ENCODE assay signal across 9 cellular contexts in the genomic region with DNA sequence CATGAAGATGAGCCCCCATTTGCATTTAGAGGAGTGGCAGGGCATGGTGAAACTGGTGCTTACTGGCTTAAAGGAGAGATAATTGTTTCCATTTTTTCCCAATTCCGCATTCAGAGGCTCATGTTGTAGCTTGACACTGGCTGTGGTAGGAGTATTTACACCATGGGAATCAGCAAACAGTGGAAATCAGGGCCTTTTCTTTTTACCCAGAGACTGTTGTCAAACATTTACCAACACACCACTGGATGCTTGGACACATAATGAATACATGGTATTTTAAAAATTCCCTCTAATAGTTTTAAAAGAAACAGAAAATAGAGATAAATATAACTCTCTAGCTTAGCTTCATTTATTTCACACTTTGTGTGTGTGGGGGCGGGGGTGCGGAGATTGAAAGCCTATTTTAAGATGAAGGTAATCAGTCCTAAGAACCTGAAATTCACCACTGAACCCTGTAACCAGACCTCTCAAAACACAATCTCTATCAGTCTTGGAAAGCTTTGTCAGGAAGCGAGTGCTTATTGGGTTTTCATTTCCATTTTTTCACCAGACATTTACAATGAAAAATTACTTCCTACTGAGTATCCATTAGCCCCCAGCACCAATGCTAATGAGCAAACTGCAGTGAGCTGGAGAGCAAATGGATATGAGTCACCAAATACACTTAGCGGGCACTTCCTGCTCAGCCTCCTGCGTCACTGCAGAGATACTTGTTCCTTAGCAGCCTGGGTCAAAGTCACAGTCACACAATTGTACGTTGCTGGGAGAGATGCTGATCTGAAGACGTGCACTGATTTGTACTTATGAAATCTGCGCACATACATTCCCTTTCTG.
A peak's percentile ranks its signal among the peaks of the same experiment; 100 is the strongest.
DNase-seq lines count a peak whose midpoint lies in the region; ATAC-seq, FAIRE-seq and TF ChIP-seq lines count a peak whose summit lies in the region.
"Had no signal": no experiment of that assay in that cellular context is flagged by ENCODE, and none has a peak within 500 bp of the region (broad histone marks: within the 10 kb centered on the region; RNA-seq: fewer than 3 reads in every experiment).

No MANE protein-coding gene starts in this region.

- CTCF ChIA-PET in WTC11 (lab: Charles Lee) (interaction anchor here (1.1 kb wide), 1 partner anchor 33 kb away, joined by 5 read pairs; no protein-coding TSS in a partner anchor), OCI-LY7 (lab: Charles Lee; ENCODE audit: unreplicated experiment) (no interaction called here)

- no peak overlapping the region for H3K4me3 ChIP-seq in kidney (ENCODE audit: low read length in 2 of 2)
- H3K4me3 ChIP-seq in OCI-LY7 (ENCODE audit: low read depth, low read length, poor library complexity, severe bottlenecking) = no peak overlapping the region

- H3K4me2 ChIP-seq in OCI-LY7 (ENCODE audit: low read length) = no peak overlapping the region

- BruUV-seq in OCI-LY7 (replicated peaks; lab: Mats Ljungman, UMichigan) = no TSS peak

- no peak overlapping the region for H3K4me3 Mint-ChIP-seq in WTC11

- ATAC-seq in HG02759 (IDR thresholded peaks at IDR 0.05; ENCODE audit: unreplicated experiment) (peak; percentile 96), WTC11 (peak; percentile 92)

- intact Hi-C loops in kidney (cut with DNase I) (no loop called here), OCI-LY7 (cut with micrococcal nuclease; ENCODE audit: unreplicated experiment) (no loop called here)

- peak; percentile 70 for DNase-seq in NK-92 treated with Interleukin-12 subunit alpha and Interleukin-12 subunit beta, amount 100 ng/mL, for 24 hours (lab: John Stamatoyannopoulos, UW)
- DNase-seq in NK-92 (lab: John Stamatoyannopoulos, UW; ENCODE audit: unreplicated experiment) (no peak), NCI-H1436 treated with DMSO at 0.1 percent for 48 hours (lab: John Stamatoyannopoulos, UW) (peak; percentile 97), WTC11 (ENCODE audit: low spot score) (no peak), kidney (peak; percentile 76), urothelium cell line (ENCODE audit: low spot score) (peak; percentile 60), OCI-LY7 (ENCODE audit: low spot score) (no peak)

- H3K4me1 Mint-ChIP-seq in WTC11 = peaks cover 31% of the 10 kb centered on the region

- H3K9ac ChIP-seq in kidney (ENCODE audit: low read length in 2 of 2) = no peak overlapping the region

- POLR2A ChIA-PET in WTC11 (lab: Charles Lee) (no interaction called here), OCI-LY7 (lab: Charles Lee) (no interaction called here)

- no peak for FAIRE-seq in kidney (lab: Jason Lieb, UNC)
- peak; percentile 69 for FAIRE-seq in urothelium cell line (lab: Jason Lieb, UNC)

- H3K27me3 Mint-ChIP-seq in WTC11 (ENCODE audit: low read depth) = no peaks in the 10 kb centered on the region

- H3K4me1 ChIP-seq in kidney (ENCODE audit: control insufficient read depth in 1 of 2, insufficient read depth in 1 of 2, low read depth in 1 of 2, low read length in 2 of 2) (no peaks in the 10 kb centered on the region), OCI-LY7 (ENCODE audit: insufficient read depth, low read length, poor library complexity, severe bottlenecking) (no peaks in the 10 kb centered on the region)

- H3K27ac ChIP-seq in kidney (ENCODE audit: low read depth in 2 of 2, low read length in 2 of 2) = no peak overlapping the region
- no peak overlapping the region for H3K27ac ChIP-seq in OCI-LY7 (ENCODE audit: low read depth, low read length, poor library complexity, severe bottlenecking)
- H3K27ac ChIP-seq: C4-2B had no signal

- no peaks in the 10 kb centered on the region for H3K36me3 ChIP-seq in kidney (ENCODE audit: control insufficient read depth in 1 of 2, insufficient read depth in 2 of 2, low read length in 2 of 2)
- no peaks in the 10 kb centered on the region for H3K36me3 ChIP-seq in OCI-LY7 (ENCODE audit: insufficient read depth, low read length)

- peaks cover 8% of the 10 kb centered on the region for H3K36me3 Mint-ChIP-seq in WTC11

- H3K9me3 ChIP-seq in kidney (ENCODE audit: control insufficient read depth in 1 of 2, low read length in 2 of 2) (no peaks in the 10 kb centered on the region), OCI-LY7 (ENCODE audit: low read length) (no peaks in the 10 kb centered on the region)

- H2AFZ ChIP-seq in OCI-LY7 (ENCODE audit: low read length) = no peak overlapping the region

- H3K79me2 ChIP-seq in OCI-LY7 (ENCODE audit: insufficient read depth, low read depth, low read length) = no peaks in the 10 kb centered on the region

- H3K27ac Mint-ChIP-seq in WTC11 = peak overlapping the region; percentile 54; the same call in 1 of the 2 replicates

- H3K9me2 ChIP-seq in OCI-LY7 (ENCODE audit: insufficient read depth, low read length) = no peaks in the 10 kb centered on the region

- TF ChIP-seq CTCF in WTC11 (IDR thresholded peaks at IDR 0.05) (no peak), kidney (IDR thresholded peaks at IDR 0.05; ENCODE audit: borderline replicate concordance, extremely low read depth, insufficient read depth) (no peak), OCI-LY7 (conservative IDR thresholded peaks at IDR 0.05; ENCODE audit: low read length) (no peak)

- H4K20me1 ChIP-seq in OCI-LY7 (ENCODE audit: insufficient read depth, low read length) = no peaks in the 10 kb centered on the region

- H3K9me3 Mint-ChIP-seq in WTC11 = peaks cover 8% of the 10 kb centered on the region

TF ChIP-seq in WTC11, 78 proteins besides CTCF, POLR2A, EP300 and RAD21:
- TF ChIP-seq, protein P1, sequence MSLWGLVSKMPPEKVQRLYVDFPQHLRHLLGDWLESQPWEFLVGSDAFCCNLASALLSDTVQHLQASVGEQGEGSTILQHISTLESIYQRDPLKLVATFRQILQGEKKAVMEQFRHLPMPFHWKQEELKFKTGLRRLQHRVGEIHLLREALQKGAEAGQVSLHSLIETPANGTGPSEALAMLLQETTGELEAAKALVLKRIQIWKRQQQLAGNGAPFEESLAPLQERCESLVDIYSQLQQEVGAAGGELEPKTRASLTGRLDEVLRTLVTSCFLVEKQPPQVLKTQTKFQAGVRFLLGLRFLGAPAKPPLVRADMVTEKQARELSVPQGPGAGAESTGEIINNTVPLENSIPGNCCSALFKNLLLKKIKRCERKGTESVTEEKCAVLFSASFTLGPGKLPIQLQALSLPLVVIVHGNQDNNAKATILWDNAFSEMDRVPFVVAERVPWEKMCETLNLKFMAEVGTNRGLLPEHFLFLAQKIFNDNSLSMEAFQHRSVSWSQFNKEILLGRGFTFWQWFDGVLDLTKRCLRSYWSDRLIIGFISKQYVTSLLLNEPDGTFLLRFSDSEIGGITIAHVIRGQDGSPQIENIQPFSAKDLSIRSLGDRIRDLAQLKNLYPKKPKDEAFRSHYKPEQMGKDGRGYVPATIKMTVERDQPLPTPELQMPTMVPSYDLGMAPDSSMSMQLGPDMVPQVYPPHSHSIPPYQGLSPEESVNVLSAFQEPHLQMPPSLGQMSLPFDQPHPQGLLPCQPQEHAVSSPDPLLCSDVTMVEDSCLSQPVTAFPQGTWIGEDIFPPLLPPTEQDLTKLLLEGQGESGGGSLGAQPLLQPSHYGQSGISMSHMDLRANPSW (CRISPR knock-in tag; conservative IDR thresholded peaks at IDR 0.05; ENCODE audit: low read depth) = no peak
- no peak for TF ChIP-seq ZNF263 (CRISPR knock-in tag; IDR thresholded peaks at IDR 0.05; ENCODE audit: low read depth)
- no peak for TF ChIP-seq MAX (CRISPR knock-in tag; IDR thresholded peaks at IDR 0.05)
- no peak for TF ChIP-seq ATF3 (CRISPR knock-in tag; conservative IDR thresholded peaks at IDR 0.05)
- no peak for TF ChIP-seq NR1H2 (CRISPR knock-in tag; IDR thresholded peaks at IDR 0.05)

Comparison
In these comparisons a context has a peak if more than half of its experiments do, and no peak if none do; other contexts are left out.
1. DNase-seq: peak in NK-92 treated with Interleukin-12 subunit alpha and Interleukin-12 subunit beta, amount 100 ng/mL, for 24 hours (single experiment), NCI-H1436 treated with DMSO at 0.1 percent for 48 hours (single experiment), kidney (single experiment) and urothelium cell line (single experiment); none in NK-92 (single experiment), WTC11 (single experiment) and OCI-LY7 (single experiment).